In genomic region chrX:18995216-18995615, GRCh38 we compare ENCODE assay signal across 19 cellular contexts. TPM values are rescaled to one million over a fixed set of nuclear protein-coding genes. Genes with fewer than 3 reads are reported as not detected.
A peak's percentile ranks its signal among the peaks of the same experiment; 100 is the strongest.
DNase-seq lines count a peak whose midpoint lies in the region; ATAC-seq, FAIRE-seq and TF ChIP-seq lines count a peak whose summit lies in the region.
"Had no signal": no experiment of that assay in that cellular context is flagged by ENCODE, and none has a peak within 500 bp of the region (broad histone marks: within the 10 kb centered on the region; RNA-seq: fewer than 3 reads in every experiment).

No MANE protein-coding gene starts in this region.

- ATAC-seq in HG03432 (IDR thresholded peaks at IDR 0.05; ENCODE audit: unreplicated experiment): no peak
- no peak for ATAC-seq in HG03521 (IDR thresholded peaks at IDR 0.05; ENCODE audit: unreplicated experiment)
- no peak for ATAC-seq in GM19351 (IDR thresholded peaks at IDR 0.05; ENCODE audit: unreplicated experiment)
- ATAC-seq: psoas muscle had no signal

- FAIRE-seq in bronchial epithelial cell (lab: Jason Lieb, UNC): no peak
- FAIRE-seq: frontal cortex had no signal

- TF ChIP-seq CTCF in AG04449 (IDR thresholded peaks at IDR 0.05; ENCODE audit: insufficient read depth, low read length, missing control alignments): no peak
- no peak for TF ChIP-seq CTCF in bronchial epithelial cell (IDR thresholded peaks at IDR 0.05; ENCODE audit: insufficient read depth, low read length, severe bottlenecking)

- DNase-seq in AG04449 (ENCODE audit: low read depth, low spot score) (peak; percentile 34), HT1080 (ENCODE audit: low read depth) (peak; percentile 65), bronchial epithelial cell (ENCODE audit: low read depth) (peak; percentile 90), iris pigment epithelial cell (ENCODE audit: low read depth) (peak; percentile 71), activated gamma-delta T cell (lab: John Stamatoyannopoulos, UW) (no peak)
- DNase-seq: activated naive CD4-positive, alpha-beta T cell treated with anti-CD3 and anti-CD28 coated beads, Interleukin-2, amount 10 ng/mL, durations not matched to agents 7 days and 5 days; cerebellar nuclear complex; DMS53; Kasumi-1; NCI-H187 treated with DMSO at 0.1 percent for 48 hours; NCI-H524 treated with DMSO at 0.1 percent for 48 hours; psoas muscle; Right ventricle myocardium superior; stimulated activated CD4-positive, alpha-beta T cell treated with anti-CD3 and anti-CD28 coated beads, Interleukin-2, amount 100 ng/mL, for 24 hours; upper lobe of left lung had no signal

- no peaks in the 10 kb centered on the region for H3K27me3 ChIP-seq in bronchial epithelial cell (ENCODE audit: control insufficient read depth, insufficient read depth, low read length)
- H3K27me3 ChIP-seq: upper lobe of left lung had no signal

- H3K36me3 ChIP-seq in bronchial epithelial cell (ENCODE audit: control insufficient read depth, insufficient read depth, low read length): no peaks in the 10 kb centered on the region
- H3K36me3 ChIP-seq: upper lobe of left lung had no signal

- peak overlapping the region; percentile 12; the same call in 1 of the 2 replicates for H3K4me3 ChIP-seq in AG04449 (ENCODE audit: low read depth, low read length)
- H3K4me3 ChIP-seq in bronchial epithelial cell (ENCODE audit: low read depth, low read length): no peak overlapping the region
- H3K4me3 ChIP-seq: psoas muscle, upper lobe of left lung had no signal

- CTCF ChIA-PET in AG04449 (lab: Yijun Ruan, JAX): interaction anchor here (2.0 kb wide), 1 partner anchor 10 kb away, joined by 12 read pairs; no protein-coding TSS in a partner anchor

- POLR2A ChIA-PET in AG04449 (lab: Yijun Ruan, JAX): interaction anchor here (0.9 kb wide), 1 partner anchor 10 kb away, joined by 3 read pairs; no protein-coding TSS in a partner anchor

RNA-seq across cellular contexts. Expression of gene PHKA2, which starts 11.3 kb away (rescaled TPM):
- total RNA-seq in HT1080 (2014; rRNA removed; shearing (Covaris generic)): 7.2 and 9.5 TPM in 2 replicates
- 5.8 and 8.3 TPM in 2 replicates for polyA plus RNA-seq in HT1080 (2015; cell fraction: cytosol; rRNA removed)
- 55.3 and 58.0 TPM in 2 replicates for polyA plus RNA-seq in HT1080 (2015; cell fraction: nucleus; rRNA removed)
- 16.6 and 17.8 TPM in 2 replicates for total RNA-seq in bronchial epithelial cell
